ENCODE assay signal across 3 cellular contexts in genomic region chr16:10661737-10662136, GRCh38.
TF ChIP-seq lines count a peak whose summit lies in the region.

No MANE protein-coding gene starts in this region.

TF ChIP-seq in GM23338, 12 proteins besides CTCF, POLR2A, EP300 and RAD21 (continues in another document):
- no peak for TF ChIP-seq STAT1 (IDR thresholded peaks at IDR 0.05; ENCODE audit: unreplicated experiment)
- TF ChIP-seq ZNF462 (CRISPR knock-in tag; IDR thresholded peaks at IDR 0.05), result no peak
- no peak for TF ChIP-seq EZH2phosphoT487 (IDR thresholded peaks at IDR 0.05; ENCODE audit: unreplicated experiment)
- no peak for TF ChIP-seq ETS1 (IDR thresholded peaks at IDR 0.05)

TF ChIP-seq in Ishikawa, 13 proteins besides CTCF, POLR2A, EP300 and RAD21:
- TF ChIP-seq EGR1 (IDR thresholded peaks at IDR 0.05), result no peak
- TF ChIP-seq REST (IDR thresholded peaks at IDR 0.05; ENCODE audit: low read depth), result peak; percentile 66

TF ChIP-seq in GM12878, 131 proteins besides CTCF, POLR2A, EP300 and RAD21:
- TF ChIP-seq RFX5 (IDR thresholded peaks at IDR 0.05; ENCODE audit: low read depth, low read length) (no peak), REST (IDR thresholded peaks at IDR 0.05; ENCODE audit: low read depth, low read length) (peak; percentile 58; the same call in 1 of the 2 replicates), YY1 (IDR thresholded peaks at IDR 0.05; ENCODE audit: low read depth, low read length) (no peak), E4F1 (IDR thresholded peaks at IDR 0.05; ENCODE audit: borderline replicate concordance, partially characterized antibody) (no peak), ZBTB11 (CRISPR knock-in tag; IDR thresholded peaks at IDR 0.05) (no peak), TARDBP (IDR thresholded peaks at IDR 0.05; ENCODE audit: borderline replicate concordance) (no peak), IRF4 (IDR thresholded peaks at IDR 0.05; ENCODE audit: low read depth, low read length) (no peak), KAT2A (conservative IDR thresholded peaks at IDR 0.05; ENCODE audit: control insufficient read depth, low read depth, low read length) (no peak)
